In the genomic region with DNA sequence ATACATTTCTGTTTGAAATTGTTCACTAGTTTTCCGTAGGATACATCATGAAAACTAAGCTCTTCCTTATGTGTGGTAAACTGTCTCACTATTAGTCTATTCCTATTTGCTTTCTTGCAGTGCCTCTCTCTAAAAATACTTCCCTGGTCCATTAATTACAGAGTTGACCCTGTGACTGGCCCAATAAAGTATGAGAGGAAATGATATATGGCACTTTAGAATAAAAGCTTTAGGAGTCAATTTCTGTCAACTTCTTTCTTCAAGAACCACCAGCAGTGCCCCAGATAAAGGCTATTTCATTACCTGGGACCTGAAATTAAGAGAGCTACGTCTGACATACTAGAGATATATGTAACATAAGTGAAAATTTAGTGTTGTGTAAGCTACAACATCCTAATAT, we compare ENCODE assay signal across 3 cellular contexts.
"Had no signal": no experiment of that assay in that cellular context is flagged by ENCODE, and none has a peak within 500 bp of the region (broad histone marks: within the 10 kb centered on the region; RNA-seq: fewer than 3 reads in every experiment).

No MANE protein-coding gene starts in this region.

- DNase-seq: GDM1, GF-D8 had no signal

- H3K4me3 ChIP-seq: GM12878 had no signal
